ENCODE assay signal across 8 cellular contexts in the genomic region with DNA sequence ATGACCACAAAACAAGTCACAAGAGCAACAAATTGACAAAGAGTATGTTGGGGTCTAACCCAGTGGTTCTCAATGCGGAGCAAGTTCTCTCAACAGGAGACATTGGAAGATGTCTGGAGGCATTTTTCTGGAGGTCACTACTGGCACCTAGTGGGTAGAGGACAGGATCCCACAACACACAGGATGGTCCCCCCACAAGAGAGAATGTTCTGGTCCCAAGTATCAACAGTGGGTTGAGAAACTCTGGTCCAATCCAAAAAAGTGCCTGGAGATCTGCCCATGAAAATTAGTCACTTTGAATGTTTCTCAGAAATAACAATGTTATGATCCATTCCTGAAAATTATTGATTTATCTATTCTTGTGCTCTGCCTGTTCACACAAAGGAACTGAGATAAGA. TPM values are rescaled to one million over a fixed set of nuclear protein-coding genes. Genes with fewer than 3 reads are reported as not detected.
A peak's percentile ranks its signal among the peaks of the same experiment; 100 is the strongest.
DNase-seq lines count a peak whose midpoint lies in the region; ATAC-seq and TF ChIP-seq lines count a peak whose summit lies in the region.

No MANE protein-coding gene starts in this region.

- peaks cover 0 to 43% (median 12%) of the 10 kb centered on the region in 4 donors for H3K4me1 ChIP-seq in right lobe of liver
- H3K4me1 ChIP-seq in vagina = peaks cover 61% of the 10 kb centered on the region

- H3K9me3 Mint-ChIP-seq in activated naive CD8-positive, alpha-beta T cell (ENCODE audit: low read depth) = peaks cover 3% of the 10 kb centered on the region
- peaks cover 6% of the 10 kb centered on the region for H3K9me3 Mint-ChIP-seq in activated naive CD8-positive, alpha-beta T cell treated with anti-CD3 and anti-CD28 coated beads for 36 hours

- TF ChIP-seq CTCF in right lobe of liver (IDR thresholded peaks at IDR 0.05) (peak in 2 of 4 donors; percentile 6 to 24), vagina (IDR thresholded peaks at IDR 0.05) (peak in 1 of 3 experiments; percentile 42)

- H3K27me3 ChIP-seq in right lobe of liver (no peaks in the 10 kb centered on the region), vagina (no peaks in the 10 kb centered on the region)

- no peak for DNase-seq in activated naive CD8-positive, alpha-beta T cell treated with anti-CD3 and anti-CD28 coated beads for 36 hours
- DNase-seq in amniotic stem cell (lab: John Stamatoyannopoulos, UW) = peak; percentile 55
- DNase-seq in right lobe of liver = no peak
- no peak for DNase-seq in vagina (ENCODE audit: extremely low spot score in 2 of 2)
- DNase-seq in stimulated activated CD4-positive, alpha-beta T cell treated with anti-CD3 and anti-CD28 coated beads, Interleukin-4, amount 100 ng/mL, for 1 hour = no peak
- no peak for DNase-seq in HuH-7 (ENCODE audit: low spot score)

- no peak overlapping the region for H3K4me3 Mint-ChIP-seq in activated naive CD8-positive, alpha-beta T cell
- no peak overlapping the region for H3K4me3 Mint-ChIP-seq in activated naive CD8-positive, alpha-beta T cell treated with anti-CD3 and anti-CD28 coated beads for 36 hours

- 56% methylated on average over 1 of the region's 1 CpG for WGBS in right lobe of liver (ENCODE audit: insufficient coverage, low coverage, low lambda C conversion rate, missing lambda C conversion rate)

- TF ChIP-seq POLR2A in right lobe of liver (IDR thresholded peaks at IDR 0.05) (no peak), vagina (IDR thresholded peaks at IDR 0.05) (no peak)

- peaks cover 3% of the 10 kb centered on the region for H3K36me3 Mint-ChIP-seq in activated naive CD8-positive, alpha-beta T cell
- peaks cover 30% of the 10 kb centered on the region for H3K36me3 Mint-ChIP-seq in activated naive CD8-positive, alpha-beta T cell treated with anti-CD3 and anti-CD28 coated beads for 36 hours

- H3K36me3 ChIP-seq in right lobe of liver (peaks cover 0 to 1% (median 0%) of the 10 kb centered on the region in 4 donors), vagina (peaks cover 0 to 2% of the 10 kb centered on the region in 2 donors)

- H3K27ac Mint-ChIP-seq in activated naive CD8-positive, alpha-beta T cell = peak overlapping the region; percentile 68
- H3K27ac Mint-ChIP-seq in activated naive CD8-positive, alpha-beta T cell treated with anti-CD3 and anti-CD28 coated beads for 36 hours = no peak overlapping the region

- peak in 1 of 4 donors; percentile 9 for ATAC-seq in right lobe of liver
- ATAC-seq in GM18870 (IDR thresholded peaks at IDR 0.05; ENCODE audit: unreplicated experiment) = no peak

- H3K4me1 Mint-ChIP-seq in activated naive CD8-positive, alpha-beta T cell (ENCODE audit: low read depth) = peaks cover 41% of the 10 kb centered on the region
- H3K4me1 Mint-ChIP-seq in activated naive CD8-positive, alpha-beta T cell treated with anti-CD3 and anti-CD28 coated beads for 36 hours = peaks cover 40% of the 10 kb centered on the region

- H3K27me3 Mint-ChIP-seq in activated naive CD8-positive, alpha-beta T cell = no peaks in the 10 kb centered on the region
- H3K27me3 Mint-ChIP-seq in activated naive CD8-positive, alpha-beta T cell treated with anti-CD3 and anti-CD28 coated beads for 36 hours = peaks cover 8% of the 10 kb centered on the region

- intact Hi-C loops in right lobe of liver (cut with DNase I) (no loop called here), vagina (cut with DNase I) (loop anchor here (10.0 kb wide), 4 partner anchors 49 to 289 kb away; a partner anchor contains a TSS)

- no peaks in the 10 kb centered on the region for H3K9me3 ChIP-seq in right lobe of liver
- H3K9me3 ChIP-seq in vagina = no peaks in the 10 kb centered on the region

- H3K4me3 ChIP-seq in right lobe of liver = no peak overlapping the region
- no peak overlapping the region for H3K4me3 ChIP-seq in vagina

- peak overlapping the region; percentile 49 to 94 (median 93) for H3K27ac ChIP-seq in right lobe of liver
- peak overlapping the region; percentile 91 for H3K27ac ChIP-seq in vagina

RNA-seq across cellular contexts. Expression of a gene that starts 3.3 kb away (rescaled TPM):
- 10 to 100 TPM; 20.7 to 26.9 TPM for total RNA-seq in activated naive CD8-positive, alpha-beta T cell treated with anti-CD3 and anti-CD28 coated beads for 36 hours
- total RNA-seq in right lobe of liver (10 to 100 TPM in 5 of 6 experiments, 1 to 10 TPM in 1; 9.8 to 17.6 (median 15.7) TPM), vagina (38.1 TPM)

RNA-seq across cellular contexts. Expression of a gene that starts 25.8 kb away (rescaled TPM):
- not detected for total RNA-seq in activated naive CD8-positive, alpha-beta T cell treated with anti-CD3 and anti-CD28 coated beads for 36 hours
- total RNA-seq in right lobe of liver (10 to 100 TPM; 26.7 to 70.2 (median 45.0) TPM), vagina (not detected)

Comparison
In these comparisons a context has a peak if more than half of its experiments do, and no peak if none do; other contexts are left out.
1. RNA of a gene that starts 25.8 kb away (total RNA-seq): 26.7 to 70.2 TPM in right lobe of liver; not detected in activated naive CD8-positive, alpha-beta T cell treated with anti-CD3 and anti-CD28 coated beads for 36 hours and not detected in vagina (single experiment); every median in the first group is over 10 times any median in the second.